13 cellular contexts compared by ENCODE assay signal in the genomic region with DNA sequence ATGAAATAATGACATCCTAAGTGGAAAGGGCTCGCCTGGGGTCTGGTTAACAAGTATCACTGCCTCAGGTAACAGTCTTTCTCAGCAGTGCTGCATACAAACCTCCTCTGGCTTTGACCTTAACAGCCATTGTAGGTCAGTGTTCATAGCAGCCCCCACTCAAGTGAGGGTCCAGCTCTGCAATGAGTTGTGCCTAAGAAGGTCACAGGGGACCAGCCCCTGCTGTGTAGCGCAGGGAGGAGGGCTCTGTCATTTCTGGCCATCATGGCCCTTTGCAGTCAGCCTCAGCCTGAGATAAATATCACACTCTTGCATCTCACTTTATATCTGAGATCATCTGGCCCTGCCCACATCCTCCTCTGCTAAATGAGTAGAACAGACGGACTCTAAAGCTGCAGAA. TPM values are rescaled to one million over a fixed set of nuclear protein-coding genes. Genes with fewer than 3 reads are reported as not detected.
A peak's percentile ranks its signal among the peaks of the same experiment; 100 is the strongest.
DNase-seq lines count a peak whose midpoint lies in the region; ATAC-seq and TF ChIP-seq lines count a peak whose summit lies in the region.
"Had no signal": no experiment of that assay in that cellular context is flagged by ENCODE, and none has a peak within 500 bp of the region (broad histone marks: within the 10 kb centered on the region; RNA-seq: fewer than 3 reads in every experiment).

No MANE protein-coding gene starts in this region.

- H3K4me1 ChIP-seq in CD8-positive, alpha-beta memory T cell (ENCODE audit: insufficient read depth, low read length): peaks cover 21% of the 10 kb centered on the region
- no peaks in the 10 kb centered on the region for H3K4me1 ChIP-seq in body of pancreas
- H3K4me1 ChIP-seq: testis had no signal

- peaks cover 32 to 51% (median 43%) of the 10 kb centered on the region in 3 donors for H3K4me1 Mint-ChIP-seq in CD8-positive, alpha-beta memory T cell
- peaks cover 17% of the 10 kb centered on the region for H3K4me1 Mint-ChIP-seq in activated naive CD4-positive, alpha-beta T cell treated with anti-CD3 and anti-CD28 coated beads, Interleukin-2, amount 10 ng/mL, durations not matched to agents 7 days and 5 days
- peaks cover 29 to 40% of the 10 kb centered on the region in 2 donors for H3K4me1 Mint-ChIP-seq in natural killer cell treated with Interleukin-12 subunit alpha and Interleukin-12 subunit beta and Interleukin-15 and Interleukin-18, amount 100 ng/mL, for 72 hours (ENCODE audit: low read depth in 2 of 2)
- H3K4me1 Mint-ChIP-seq: activated B cell treated with CpG ODN at 0.5 μM for 24 hours, naive B cell had no signal

- POLR2A ChIA-PET in CD8-positive, alpha-beta memory T cell (lab: Charles Lee): no interaction called here

- ATAC-seq in natural killer cell treated with Interleukin-12 subunit alpha and Interleukin-12 subunit beta and Interleukin-15 and Interleukin-18, amount 100 ng/mL, for 72 hours: peak; percentile 87 to 99
- no peak for ATAC-seq in GM21515 (IDR thresholded peaks at IDR 0.05; ENCODE audit: unreplicated experiment)
- no peak for ATAC-seq in body of pancreas

- TF ChIP-seq POLR2A in body of pancreas (IDR thresholded peaks at IDR 0.05): no peak

- no peaks in the 10 kb centered on the region for H3K9me3 ChIP-seq in CD8-positive, alpha-beta memory T cell (ENCODE audit: low read length)
- H3K9me3 ChIP-seq in body of pancreas: no peaks in the 10 kb centered on the region
- H3K9me3 ChIP-seq: esophagus squamous epithelium, testis had no signal

- H3K36me3 ChIP-seq in CD8-positive, alpha-beta memory T cell (ENCODE audit: insufficient read depth, low read length): no peaks in the 10 kb centered on the region
- H3K36me3 ChIP-seq in body of pancreas (replicated peaks in 1 of 2; ENCODE audit: insufficient read depth in 1 of 2, low read depth in 2 of 2): no peaks in the 10 kb centered on the region
- H3K36me3 ChIP-seq: brain microvascular endothelial cell, esophagus squamous epithelium had no signal

- H3K27ac ChIP-seq in CD8-positive, alpha-beta memory T cell (ENCODE audit: low read depth, low read length): no peak overlapping the region
- H3K27ac ChIP-seq in body of pancreas: no peak overlapping the region
- H3K27ac ChIP-seq: brain microvascular endothelial cell, testis had no signal

- H3K4me3 Mint-ChIP-seq in CD8-positive, alpha-beta memory T cell: peak overlapping the region in 6 of 7 donors; percentile 69 to 78 (median 72)
- no peak overlapping the region for H3K4me3 Mint-ChIP-seq in activated naive CD4-positive, alpha-beta T cell treated with anti-CD3 and anti-CD28 coated beads, Interleukin-2, amount 10 ng/mL, durations not matched to agents 7 days and 5 days
- H3K4me3 Mint-ChIP-seq in natural killer cell treated with Interleukin-12 subunit alpha and Interleukin-12 subunit beta and Interleukin-15 and Interleukin-18, amount 100 ng/mL, for 72 hours: peak overlapping the region; percentile 43
- H3K4me3 Mint-ChIP-seq: activated B cell treated with CpG ODN at 0.5 μM for 24 hours, naive B cell had no signal

- no peaks in the 10 kb centered on the region for H3K27me3 ChIP-seq in CD8-positive, alpha-beta memory T cell (ENCODE audit: insufficient read depth, low read length, poor library complexity, severe bottlenecking)
- no peaks in the 10 kb centered on the region for H3K27me3 ChIP-seq in body of pancreas
- H3K27me3 ChIP-seq: brain microvascular endothelial cell, esophagus squamous epithelium, testis had no signal

- H3K9me3 Mint-ChIP-seq in CD8-positive, alpha-beta memory T cell: no peaks in the 10 kb centered on the region
- H3K9me3 Mint-ChIP-seq in activated naive CD4-positive, alpha-beta T cell treated with anti-CD3 and anti-CD28 coated beads, Interleukin-2, amount 10 ng/mL, durations not matched to agents 7 days and 5 days: peaks cover 2% of the 10 kb centered on the region
- H3K9me3 Mint-ChIP-seq in natural killer cell treated with Interleukin-12 subunit alpha and Interleukin-12 subunit beta and Interleukin-15 and Interleukin-18, amount 100 ng/mL, for 72 hours: no peaks in the 10 kb centered on the region
- H3K9me3 Mint-ChIP-seq: activated B cell treated with CpG ODN at 0.5 μM for 24 hours, naive B cell had no signal

- CTCF ChIA-PET in CD8-positive, alpha-beta memory T cell (lab: Charles Lee): interaction anchor here (1.0 to 1.4 kb wide), 3 partner anchors 17 to 1043 kb away, joined by 3 to 4 read pairs (median 3); no protein-coding TSS in a partner anchor
- CTCF ChIA-PET in activated naive CD4-positive, alpha-beta T cell treated with anti-CD3 and anti-CD28 coated beads, Interleukin-2, amount 10 ng/mL, durations not matched to agents 7 days and 5 days (lab: Charles Lee): interaction anchor here (1.2 kb wide), 1 partner anchor 8 kb away, joined by 5 read pairs; no protein-coding TSS in a partner anchor

- intact Hi-C loops in body of pancreas (cut with DNase I): no loop called here

- peaks cover 0 to 3% (median 0%) of the 10 kb centered on the region in 3 donors for H3K36me3 Mint-ChIP-seq in CD8-positive, alpha-beta memory T cell
- H3K36me3 Mint-ChIP-seq in activated naive CD4-positive, alpha-beta T cell treated with anti-CD3 and anti-CD28 coated beads, Interleukin-2, amount 10 ng/mL, durations not matched to agents 7 days and 5 days: no peaks in the 10 kb centered on the region
- H3K36me3 Mint-ChIP-seq in natural killer cell treated with Interleukin-12 subunit alpha and Interleukin-12 subunit beta and Interleukin-15 and Interleukin-18, amount 100 ng/mL, for 72 hours: no peaks in the 10 kb centered on the region

- TF ChIP-seq CTCF in body of pancreas (IDR thresholded peaks at IDR 0.05): no peak

- 62 to 75% methylated on average over 3 of the region's 3 CpGs for WGBS in body of pancreas, 2 donors

- H3K27ac Mint-ChIP-seq in CD8-positive, alpha-beta memory T cell: peak overlapping the region; percentile 38 to 91 (median 83)
- peak overlapping the region; percentile 34 for H3K27ac Mint-ChIP-seq in activated naive CD4-positive, alpha-beta T cell treated with anti-CD3 and anti-CD28 coated beads, Interleukin-2, amount 10 ng/mL, durations not matched to agents 7 days and 5 days
- H3K27ac Mint-ChIP-seq in natural killer cell treated with Interleukin-12 subunit alpha and Interleukin-12 subunit beta and Interleukin-15 and Interleukin-18, amount 100 ng/mL, for 72 hours: peak overlapping the region; percentile 6 to 36
- H3K27ac Mint-ChIP-seq: activated B cell treated with CpG ODN at 0.5 μM for 24 hours had no signal

- no peaks in the 10 kb centered on the region for H3K27me3 Mint-ChIP-seq in CD8-positive, alpha-beta memory T cell
- peaks cover 16% of the 10 kb centered on the region for H3K27me3 Mint-ChIP-seq in activated naive CD4-positive, alpha-beta T cell treated with anti-CD3 and anti-CD28 coated beads, Interleukin-2, amount 10 ng/mL, durations not matched to agents 7 days and 5 days
- no peaks in the 10 kb centered on the region for H3K27me3 Mint-ChIP-seq in natural killer cell treated with Interleukin-12 subunit alpha and Interleukin-12 subunit beta and Interleukin-15 and Interleukin-18, amount 100 ng/mL, for 72 hours

- DNase-seq in CD8-positive, alpha-beta memory T cell: peak in 3 of 5 donors; percentile 21 to 51 (median 30)
- DNase-seq in SK-N-DZ (ENCODE audit: low spot score) (peak; percentile 59), body of pancreas (no peak), kidney glomerular epithelial cell (lab: John Stamatoyannopoulos, UW) (no peak)
- peak; percentile 44 for DNase-seq in activated naive CD4-positive, alpha-beta T cell treated with anti-CD3 and anti-CD28 coated beads, Interleukin-2, amount 10 ng/mL, durations not matched to agents 7 days and 5 days
- peak; percentile 60 for DNase-seq in natural killer cell treated with Interleukin-12 subunit alpha and Interleukin-12 subunit beta and Interleukin-15 and Interleukin-18, amount 100 ng/mL, for 72 hours (ENCODE audit: low spot score)
- no peak for DNase-seq in effector CD4-positive, alpha-beta T cell
- DNase-seq: activated B cell treated with CpG ODN at 0.5 μM for 24 hours, brain microvascular endothelial cell, esophagus squamous epithelium, naive B cell, testis had no signal

- no peak overlapping the region for H3K4me3 ChIP-seq in CD8-positive, alpha-beta memory T cell (ENCODE audit: low read length)
- H3K4me3 ChIP-seq in body of pancreas: no peak overlapping the region
- H3K4me3 ChIP-seq: esophagus squamous epithelium, testis had no signal

RNA-seq across cellular contexts. Expression of a gene that starts 18.1 kb away (rescaled TPM):
- 10 to 100 TPM; 28.6 to 31.5 TPM for total RNA-seq in CD8-positive, alpha-beta memory T cell
- polyA plus RNA-seq in CD8-positive, alpha-beta memory T cell: 8.6 TPM
- polyA plus RNA-seq in SK-N-DZ (2014; cell fraction: cytosol; rRNA removed): 8.0 and 13.1 TPM in 2 replicates
- 35.4 and 72.6 TPM in 2 replicates for polyA plus RNA-seq in SK-N-DZ (2014; cell fraction: nucleus; rRNA removed)
- total RNA-seq in natural killer cell treated with Interleukin-12 subunit alpha and Interleukin-12 subunit beta and Interleukin-15 and Interleukin-18, amount 100 ng/mL, for 72 hours: 10 to 100 TPM; 42.1 to 58.4 TPM
- total RNA-seq in body of pancreas: 10 to 100 TPM; 20.8 to 26.2 TPM

Comparison
In these comparisons a context has a peak if more than half of its experiments do, and no peak if none do; other contexts are left out.
1. DNase-seq: peak in CD8-positive, alpha-beta memory T cell (3 of 5), SK-N-DZ (single experiment), activated naive CD4-positive, alpha-beta T cell treated with anti-CD3 and anti-CD28 coated beads, Interleukin-2, amount 10 ng/mL, durations not matched to agents 7 days and 5 days (single experiment) and natural killer cell treated with Interleukin-12 subunit alpha and Interleukin-12 subunit beta and Interleukin-15 and Interleukin-18, amount 100 ng/mL, for 72 hours (single experiment); none in body of pancreas (0 of 4), effector CD4-positive, alpha-beta T cell (single experiment) and kidney glomerular epithelial cell (single experiment).
2. H3K27ac Mint-ChIP-seq: peak in every context shown above with its lines; median percentile 83 in CD8-positive, alpha-beta memory T cell; 34 in activated naive CD4-positive, alpha-beta T cell treated with anti-CD3 and anti-CD28 coated beads, Interleukin-2, amount 10 ng/mL, durations not matched to agents 7 days and 5 days; 21 in natural killer cell treated with Interleukin-12 subunit alpha and Interleukin-12 subunit beta and Interleukin-15 and Interleukin-18, amount 100 ng/mL, for 72 hours.
3. ATAC-seq: peak in natural killer cell treated with Interleukin-12 subunit alpha and Interleukin-12 subunit beta and Interleukin-15 and Interleukin-18, amount 100 ng/mL, for 72 hours (2 of 2); none in GM21515 (single experiment) and body of pancreas (single experiment).